ENCODE assay signal across 23 cellular contexts in genomic region chr4:52425751-52426326, GRCh38.
"Had no signal": no experiment of that assay in that cellular context is flagged by ENCODE, and none has a peak within 500 bp of the region (broad histone marks: within the 10 kb centered on the region; RNA-seq: fewer than 3 reads in every experiment).

No MANE protein-coding gene starts in this region.

- H3K36me3 Mint-ChIP-seq: brain; memory B cell; naive thymus-derived CD8-positive, alpha-beta T cell; type B pancreatic cell had no signal

- H3K4me1 Mint-ChIP-seq: activated naive CD8-positive, alpha-beta T cell treated with anti-CD3 and anti-CD28 coated beads for 36 hours; brain; memory B cell; naive thymus-derived CD8-positive, alpha-beta T cell had no signal

- H3K4me3 Mint-ChIP-seq: activated CD8-positive, alpha-beta T cell treated with anti-CD3 and anti-CD28 coated beads, Interleukin-2, amount 10 ng/mL, durations not matched to agents 7 days and 5 days; activated naive CD8-positive, alpha-beta T cell treated with anti-CD3 and anti-CD28 coated beads for 36 hours; brain; memory B cell; naive thymus-derived CD8-positive, alpha-beta T cell; type B pancreatic cell; WTC11 had no signal

- H3K4me3 ChIP-seq: left ventricle myocardium inferior, mucosa of descending colon, skin epidermis, suprapubic skin had no signal

- H3K27me3 ChIP-seq: neutrophil, suprapubic skin had no signal

- ATAC-seq: activated CD8-positive, alpha-beta T cell treated with anti-CD3 and anti-CD28 coated beads, Interleukin-2, amount 10 ng/mL, durations not matched to agents 7 days and 5 days; mucosa of descending colon; naive thymus-derived CD8-positive, alpha-beta T cell; stimulated activated naive CD8-positive, alpha-beta T cell treated with anti-CD3 and anti-CD28 coated beads, Interleukin-15, Interleukin-2, amounts not matched to agents 100 U/mL and 50 U/mL, for 24 hours; WTC11 had no signal

- DNase-seq: activated CD4-positive, alpha-beta T cell treated with anti-CD3 and anti-CD28 coated beads for 48 hours; activated CD8-positive, alpha-beta memory T cell treated with anti-CD3 and anti-CD28 coated beads, Interleukin-2, amount 50 U/mL, for 4 hours; activated CD8-positive, alpha-beta T cell treated with anti-CD3 and anti-CD28 coated beads, Interleukin-2, amount 10 ng/mL, durations not matched to agents 7 days and 5 days; activated gamma-delta T cell treated with Interleukin-2 at 50 U/mL for 16 hours; activated naive CD8-positive, alpha-beta T cell treated with anti-CD3 and anti-CD28 coated beads for 36 hours; amygdala; effector CD8-positive, alpha-beta T cell; foreskin fibroblast; glutamatergic neuron; left ventricle myocardium inferior; mucosa of descending colon; naive thymus-derived CD8-positive, alpha-beta T cell; posterior cingulate gyrus; stimulated activated CD4-positive, alpha-beta T cell treated with anti-CD3 and anti-CD28 coated beads, Interleukin-15, amount 100 ng/mL, for 24 hours; stimulated activated CD4-positive, alpha-beta T cell treated with anti-CD3 and anti-CD28 coated beads, Interleukin-4, amount 100 ng/mL, for 24 hours; stimulated activated naive CD8-positive, alpha-beta T cell treated with anti-CD3 and anti-CD28 coated beads, Interleukin-15, Interleukin-2, amounts not matched to agents 100 U/mL and 50 U/mL, for 24 hours had no signal

- H3K27me3 Mint-ChIP-seq: type B pancreatic cell had no signal

- H3K36me3 ChIP-seq: left ventricle myocardium inferior, neutrophil, suprapubic skin had no signal

- H3K9me3 Mint-ChIP-seq: memory B cell had no signal

- H3K27ac ChIP-seq: left ventricle myocardium inferior, neutrophil, skin epidermis, suprapubic skin had no signal

- H3K9me3 ChIP-seq: left ventricle myocardium inferior, mucosa of descending colon, neutrophil, suprapubic skin had no signal

- H3K27ac Mint-ChIP-seq: activated CD8-positive, alpha-beta T cell treated with anti-CD3 and anti-CD28 coated beads, Interleukin-2, amount 10 ng/mL, durations not matched to agents 7 days and 5 days; activated naive CD8-positive, alpha-beta T cell treated with anti-CD3 and anti-CD28 coated beads for 36 hours; brain; memory B cell; naive thymus-derived CD8-positive, alpha-beta T cell; type B pancreatic cell; WTC11 had no signal

- H3K4me1 ChIP-seq: suprapubic skin had no signal
